Comparison of ENCODE assay signal across 10 cellular contexts in genomic region chr14:104115691-104116543, GRCh38. TPM values are rescaled to one million over a fixed set of nuclear protein-coding genes. Genes with fewer than 3 reads are reported as not detected.
DNase-seq lines count a peak whose midpoint lies in the region; ATAC-seq, FAIRE-seq and TF ChIP-seq lines count a peak whose summit lies in the region.
"Had no signal": no experiment of that assay in that cellular context is flagged by ENCODE, and none has a peak within 500 bp of the region (broad histone marks: within the 10 kb centered on the region; RNA-seq: fewer than 3 reads in every experiment).

No MANE protein-coding gene starts in this region.

- no peaks in the 10 kb centered on the region for H3K4me1 ChIP-seq in ascending aorta
- H3K4me1 ChIP-seq in smooth muscle cell (ENCODE audit: low read depth): no peaks in the 10 kb centered on the region
- H3K4me1 ChIP-seq: SJCRH30 had no signal

- H3K27me3 ChIP-seq in ascending aorta: no peaks in the 10 kb centered on the region
- peaks cover 43% of the 10 kb centered on the region for H3K27me3 ChIP-seq in smooth muscle cell (ENCODE audit: low read depth)

- TF ChIP-seq CTCF in ascending aorta (IDR thresholded peaks at IDR 0.05) (no peak), smooth muscle cell (IDR thresholded peaks at IDR 0.05; ENCODE audit: borderline replicate concordance, insufficient read depth, poor library complexity, severe bottlenecking) (no peak)

- H3K27ac ChIP-seq in ascending aorta (no peak overlapping the region), smooth muscle cell (ENCODE audit: low read depth) (peak overlapping the region; percentile 80)
- H3K27ac ChIP-seq: SJCRH30 had no signal

- no peaks in the 10 kb centered on the region for H3K36me3 Mint-ChIP-seq in immature natural killer cell
- H3K36me3 Mint-ChIP-seq: brain had no signal

- peak overlapping the region; percentile 73 for H3K9ac ChIP-seq in smooth muscle cell (ENCODE audit: low read depth)

- no peaks in the 10 kb centered on the region for H3F3A ChIP-seq in smooth muscle cell (ENCODE audit: low read depth)

- peak overlapping the region in 3 of 5 donors; percentile 14 to 44 (median 33) for H3K4me3 Mint-ChIP-seq in immature natural killer cell
- H3K4me3 Mint-ChIP-seq: brain had no signal

- H3K9me3 Mint-ChIP-seq in immature natural killer cell: no peaks in the 10 kb centered on the region

- FAIRE-seq in HTR-8/SVneo (lab: Jason Lieb, UNC): peak; percentile 33

- H3K27me3 Mint-ChIP-seq in immature natural killer cell (ENCODE audit: low read depth in 3 of 3): peaks cover 4 to 10% (median 8%) of the 10 kb centered on the region in 3 donors

- DNase-seq in HTR-8/SVneo (ENCODE audit: insufficient read length, low spot score) (no peak), ascending aorta (ENCODE audit: low spot score in 2 of 2) (peak in 1 of 2 donors; percentile 47), immature natural killer cell (no peak), smooth muscle cell (lab: John Stamatoyannopoulos, UW; ENCODE audit: unreplicated experiment) (no peak), cortex of kidney (lab: John Stamatoyannopoulos, UW) (no peak), occipital lobe (lab: John Stamatoyannopoulos, UW) (no peak), NCI-H226 (no peak)

- no peak overlapping the region for H3K27ac Mint-ChIP-seq in immature natural killer cell
- H3K27ac Mint-ChIP-seq: brain had no signal

- H3K9me3 ChIP-seq in ascending aorta (no peaks in the 10 kb centered on the region), smooth muscle cell (replicated peaks; ENCODE audit: low read depth) (no peaks in the 10 kb centered on the region)
- H3K9me3 ChIP-seq: SJCRH30 had no signal

- 66% methylated on average over 17 of the region's 20 CpGs for WGBS in smooth muscle cell (ENCODE audit: low lambda C conversion rate)

- no peaks in the 10 kb centered on the region for H4K20me1 ChIP-seq in smooth muscle cell (ENCODE audit: low read depth)

- no peak overlapping the region for H2AFZ ChIP-seq in smooth muscle cell (ENCODE audit: low read depth)

- no peaks in the 10 kb centered on the region for H3K36me3 ChIP-seq in ascending aorta
- no peaks in the 10 kb centered on the region for H3K36me3 ChIP-seq in smooth muscle cell (ENCODE audit: low read depth)
- H3K36me3 ChIP-seq: SJCRH30 had no signal

- H3K4me3 ChIP-seq in ascending aorta: peak overlapping the region; percentile 56
- H3K4me3 ChIP-seq in smooth muscle cell: peak overlapping the region; percentile 54
- H3K4me3 ChIP-seq: SJCRH30 had no signal

- no peaks in the 10 kb centered on the region for H3K79me2 ChIP-seq in smooth muscle cell (ENCODE audit: low read depth)

- ATAC-seq in GM21528 (IDR thresholded peaks at IDR 0.05; ENCODE audit: low FRiP score, unreplicated experiment): no peak

- peak overlapping the region; percentile 86 for H3K4me2 ChIP-seq in smooth muscle cell

- intact Hi-C loops in ascending aorta (cut with DNase I): no loop called here

- no peaks in the 10 kb centered on the region for H3K4me1 Mint-ChIP-seq in immature natural killer cell
- H3K4me1 Mint-ChIP-seq: brain had no signal

RNA-seq across cellular contexts. Expression of gene KIF26A, which starts 22.5 kb away (rescaled TPM):
- total RNA-seq in ascending aorta: 32.6 TPM
- polyA plus RNA-seq in immature natural killer cell: not detected
- 4.4 and 5.9 TPM in 2 replicates for total RNA-seq in smooth muscle cell
- 4.0 and 4.4 TPM in 2 replicates for polyA plus RNA-seq in smooth muscle cell
- 13.1 TPM for total RNA-seq in occipital lobe

RNA-seq across cellular contexts. Expression of gene ASPG, which starts 30.4 kb away (rescaled TPM):
- not detected for total RNA-seq in ascending aorta
- not detected for polyA plus RNA-seq in immature natural killer cell
- 0.18 and 0.49 TPM in 2 replicates for total RNA-seq in smooth muscle cell
- polyA plus RNA-seq in smooth muscle cell: 0.47 and 1.2 TPM in 2 replicates
- total RNA-seq in occipital lobe: 0.94 TPM
